ENCODE assay signal across 27 cellular contexts in the genomic region with DNA sequence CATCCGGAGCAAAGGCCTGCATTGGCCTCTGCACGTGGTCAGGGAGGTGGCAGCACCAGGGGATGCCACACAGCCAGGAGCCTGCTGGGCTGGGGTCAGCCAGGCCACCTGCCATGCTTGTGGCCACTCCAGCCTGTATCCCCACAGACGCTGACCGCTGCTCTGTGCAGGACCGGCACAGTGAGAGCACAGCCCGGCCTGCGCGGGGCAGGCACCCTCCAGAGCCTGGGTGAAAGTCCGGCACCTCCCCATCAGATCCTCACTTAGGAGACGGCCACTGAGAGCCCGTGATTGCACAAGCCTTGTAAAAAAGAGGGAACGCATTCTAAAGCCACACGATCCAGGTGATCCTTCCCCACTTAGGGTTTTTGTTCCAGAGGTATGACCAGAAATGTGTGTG. TPM values are rescaled to one million over a fixed set of nuclear protein-coding genes. Genes with fewer than 3 reads are reported as not detected.
"Had no signal": no experiment of that assay in that cellular context is flagged by ENCODE, and none has a peak within 500 bp of the region (broad histone marks: within the 10 kb centered on the region; RNA-seq: fewer than 3 reads in every experiment).

No MANE protein-coding gene starts in this region.

- DNase-seq: activated CD4-positive, alpha-beta memory T cell treated with anti-CD3 and anti-CD28 coated beads, Interleukin-2, amount 10 ng/mL, durations not matched to agents 7 days and 5 days; activated CD4-positive, alpha-beta T cell treated with anti-CD3 and anti-CD28 coated beads for 1 hour; activated CD4-positive, alpha-beta T cell treated with anti-CD3 and anti-CD28 coated beads for 4 hours; activated CD4-positive, alpha-beta T cell treated with anti-CD3 and anti-CD28 coated beads, Interleukin-2, amount 10 ng/mL, durations not matched to agents 7 days and 5 days; activated CD4-positive, alpha-beta T cell treated with anti-CD3 and anti-CD28 coated beads, Interleukin-2, amount 50 U/mL, for 4 hours; activated CD8-positive, alpha-beta memory T cell treated with anti-CD3 and anti-CD28 coated beads, Interleukin-2, amount 50 U/mL, for 48 hours; activated gamma-delta T cell; activated naive CD4-positive, alpha-beta T cell; activated naive CD4-positive, alpha-beta T cell treated with anti-CD3 and anti-CD28 coated beads, Interleukin-2, amount 50 U/mL, for 16 hours; activated T-cell treated with anti-CD3 and anti-CD28 coated beads for 4 hours; activated T-cell treated with anti-CD3 and anti-CD28 coated beads, Interleukin-2, amount 50 U/mL, for 24 hours; activated T-cell treated with anti-CD3 and anti-CD28 coated beads, Interleukin-2, amount 50 U/mL, for 72 hours; amniotic stem cell; anterior cingulate cortex; brain microvascular endothelial cell; dorsolateral prefrontal cortex; effector memory CD4-positive, alpha-beta T cell; endodermal cell; foreskin keratinocyte; gastrocnemius medialis; glutamatergic neuron; T-helper 2 cell had no signal

- H3K27ac ChIP-seq: brain microvascular endothelial cell, coronary artery, dorsolateral prefrontal cortex, foreskin keratinocyte, gastrocnemius medialis, VCaP had no signal

- ATAC-seq: activated T-cell treated with anti-CD3 and anti-CD28 coated beads, Interleukin-2, amount 50 U/mL, for 72 hours; esophagus mucosa; foreskin keratinocyte; gastrocnemius medialis; WTC11 had no signal

- H3K27me3 ChIP-seq: brain microvascular endothelial cell, foreskin keratinocyte, gastrocnemius medialis had no signal

- H3K4me3 ChIP-seq: coronary artery, dorsolateral prefrontal cortex, gastrocnemius medialis had no signal

- H3K4me1 ChIP-seq: foreskin keratinocyte, gastrocnemius medialis had no signal

- H3K36me3 ChIP-seq: brain microvascular endothelial cell, gastrocnemius medialis had no signal

- H3K9me3 ChIP-seq: gastrocnemius medialis had no signal

RNA-seq across cellular contexts. Expression of a gene that starts 42.2 kb away (rescaled TPM):
- total RNA-seq: activated CD4-positive, alpha-beta memory T cell treated with anti-CD3 and anti-CD28 coated beads, Interleukin-2, amount 10 ng/mL, durations not matched to agents 7 days and 5 days; activated CD4-positive, alpha-beta T cell treated with anti-CD3 and anti-CD28 coated beads, Interleukin-2, amount 10 ng/mL, durations not matched to agents 7 days and 5 days; activated T-cell treated with anti-CD3 and anti-CD28 coated beads, Interleukin-2, amount 50 U/mL, for 72 hours; T-helper 1 cell treated with Interleukin-12 subunit alpha and Interleukin-12 subunit beta and Interleukin-4 antibody, amounts not matched to agents 30 ng/mL and 1 ng/mL, for 36 hours had no signal
